Comparison of ENCODE assay signal across 1 cellular context in the genomic region with DNA sequence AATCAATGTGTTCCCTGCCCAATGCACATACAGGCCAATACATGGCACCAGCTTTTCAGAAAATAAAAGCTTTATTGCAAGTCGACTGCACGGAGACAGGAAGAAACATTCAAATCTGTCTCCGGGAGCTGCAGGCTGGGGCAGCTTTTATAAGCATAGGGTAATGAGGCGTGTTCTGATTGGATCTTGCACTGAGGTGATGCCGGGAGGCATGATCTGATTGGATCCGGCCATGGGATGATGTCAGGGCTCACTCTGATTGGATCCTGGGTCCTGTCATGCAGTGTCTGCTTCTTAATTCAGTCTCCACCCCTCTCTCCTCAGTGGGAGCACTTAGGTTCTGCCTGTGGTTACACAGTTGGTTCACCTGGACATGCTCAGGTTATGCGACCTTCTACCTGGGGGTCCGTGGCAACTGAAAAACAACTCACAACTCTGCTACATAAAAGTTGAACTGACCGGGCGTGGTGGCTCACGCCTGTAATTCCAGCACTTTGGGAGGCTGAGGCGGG.
TF ChIP-seq lines count a peak whose summit lies in the region.

No MANE protein-coding gene starts in this region.

TF ChIP-seq in GM12878, 131 proteins besides CTCF, POLR2A, EP300 and RAD21 (continues in another document):
- 0 out of 2 replicates have a peak, but pooled peaks have one; percentile 36 for TF ChIP-seq POLR2AphosphoS5 (IDR thresholded peaks at IDR 0.05; ENCODE audit: low read length)
- TF ChIP-seq, protein P1, sequence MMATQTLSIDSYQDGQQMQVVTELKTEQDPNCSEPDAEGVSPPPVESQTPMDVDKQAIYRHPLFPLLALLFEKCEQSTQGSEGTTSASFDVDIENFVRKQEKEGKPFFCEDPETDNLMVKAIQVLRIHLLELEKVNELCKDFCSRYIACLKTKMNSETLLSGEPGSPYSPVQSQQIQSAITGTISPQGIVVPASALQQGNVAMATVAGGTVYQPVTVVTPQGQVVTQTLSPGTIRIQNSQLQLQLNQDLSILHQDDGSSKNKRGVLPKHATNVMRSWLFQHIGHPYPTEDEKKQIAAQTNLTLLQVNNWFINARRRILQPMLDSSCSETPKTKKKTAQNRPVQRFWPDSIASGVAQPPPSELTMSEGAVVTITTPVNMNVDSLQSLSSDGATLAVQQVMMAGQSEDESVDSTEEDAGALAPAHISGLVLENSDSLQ (IDR thresholded peaks at IDR 0.05) = peak; percentile 41; the same call in 1 of the 2 replicates
- no peak for TF ChIP-seq NFYA (IDR thresholded peaks at IDR 0.05; ENCODE audit: borderline replicate concordance, low read depth, low read length)
- TF ChIP-seq SP1 (IDR thresholded peaks at IDR 0.05; ENCODE audit: low read depth, low read length) = peak; percentile 48
- no peak for TF ChIP-seq ZNF24 (IDR thresholded peaks at IDR 0.05)
- no peak for TF ChIP-seq SUZ12 (IDR thresholded peaks at IDR 0.05; ENCODE audit: unreplicated experiment)
- no peak for TF ChIP-seq FOXK2 (IDR thresholded peaks at IDR 0.05)
- TF ChIP-seq, protein P2, sequence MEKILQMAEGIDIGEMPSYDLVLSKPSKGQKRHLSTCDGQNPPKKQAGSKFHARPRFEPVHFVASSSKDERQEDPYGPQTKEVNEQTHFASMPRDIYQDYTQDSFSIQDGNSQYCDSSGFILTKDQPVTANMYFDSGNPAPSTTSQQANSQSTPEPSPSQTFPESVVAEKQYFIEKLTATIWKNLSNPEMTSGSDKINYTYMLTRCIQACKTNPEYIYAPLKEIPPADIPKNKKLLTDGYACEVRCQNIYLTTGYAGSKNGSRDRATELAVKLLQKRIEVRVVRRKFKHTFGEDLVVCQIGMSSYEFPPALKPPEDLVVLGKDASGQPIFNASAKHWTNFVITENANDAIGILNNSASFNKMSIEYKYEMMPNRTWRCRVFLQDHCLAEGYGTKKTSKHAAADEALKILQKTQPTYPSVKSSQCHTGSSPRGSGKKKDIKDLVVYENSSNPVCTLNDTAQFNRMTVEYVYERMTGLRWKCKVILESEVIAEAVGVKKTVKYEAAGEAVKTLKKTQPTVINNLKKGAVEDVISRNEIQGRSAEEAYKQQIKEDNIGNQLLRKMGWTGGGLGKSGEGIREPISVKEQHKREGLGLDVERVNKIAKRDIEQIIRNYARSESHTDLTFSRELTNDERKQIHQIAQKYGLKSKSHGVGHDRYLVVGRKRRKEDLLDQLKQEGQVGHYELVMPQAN (conservative IDR thresholded peaks at IDR 0.05) = no peak
- no peak for TF ChIP-seq TCF7 (IDR thresholded peaks at IDR 0.05; ENCODE audit: borderline replicate concordance)
- no peak for TF ChIP-seq IKZF1 (conservative IDR thresholded peaks at IDR 0.05)
- TF ChIP-seq, protein P3, sequence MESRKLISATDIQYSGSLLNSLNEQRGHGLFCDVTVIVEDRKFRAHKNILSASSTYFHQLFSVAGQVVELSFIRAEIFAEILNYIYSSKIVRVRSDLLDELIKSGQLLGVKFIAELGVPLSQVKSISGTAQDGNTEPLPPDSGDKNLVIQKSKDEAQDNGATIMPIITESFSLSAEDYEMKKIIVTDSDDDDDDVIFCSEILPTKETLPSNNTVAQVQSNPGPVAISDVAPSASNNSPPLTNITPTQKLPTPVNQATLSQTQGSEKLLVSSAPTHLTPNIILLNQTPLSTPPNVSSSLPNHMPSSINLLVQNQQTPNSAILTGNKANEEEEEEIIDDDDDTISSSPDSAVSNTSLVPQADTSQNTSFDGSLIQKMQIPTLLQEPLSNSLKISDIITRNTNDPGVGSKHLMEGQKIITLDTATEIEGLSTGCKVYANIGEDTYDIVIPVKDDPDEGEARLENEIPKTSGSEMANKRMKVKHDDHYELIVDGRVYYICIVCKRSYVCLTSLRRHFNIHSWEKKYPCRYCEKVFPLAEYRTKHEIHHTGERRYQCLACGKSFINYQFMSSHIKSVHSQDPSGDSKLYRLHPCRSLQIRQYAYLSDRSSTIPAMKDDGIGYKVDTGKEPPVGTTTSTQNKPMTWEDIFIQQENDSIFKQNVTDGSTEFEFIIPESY (IDR thresholded peaks at IDR 0.05) = no peak
- TF ChIP-seq ZNF207 (IDR thresholded peaks at IDR 0.05; ENCODE audit: borderline replicate concordance) = no peak
- TF ChIP-seq KLF5 (IDR thresholded peaks at IDR 0.05; ENCODE audit: partially characterized antibody) = no peak
- no peak for TF ChIP-seq POLR2AphosphoS2 (IDR thresholded peaks at IDR 0.05; ENCODE audit: low read depth, low read length)
- TF ChIP-seq MEF2B (IDR thresholded peaks at IDR 0.05; ENCODE audit: partially characterized antibody, poor library complexity, severe bottlenecking) = no peak
- no peak for TF ChIP-seq SIX5 (IDR thresholded peaks at IDR 0.05; ENCODE audit: low read depth, low read length, severe bottlenecking)
- peak; percentile 23; the same call in 1 of the 2 replicates for TF ChIP-seq SREBF2 (IDR thresholded peaks at IDR 0.05; ENCODE audit: low read length)
- TF ChIP-seq CBX3 (IDR thresholded peaks at IDR 0.05; ENCODE audit: borderline replicate concordance, low read depth) = no peak
- no peak for TF ChIP-seq SMAD1 (IDR thresholded peaks at IDR 0.05; ENCODE audit: low read depth, partially characterized antibody)
- no peak for TF ChIP-seq ATF2 (IDR thresholded peaks at IDR 0.05; ENCODE audit: low read length)
- no peak for TF ChIP-seq HCFC1 (IDR thresholded peaks at IDR 0.05; ENCODE audit: low read length)
- no peak for TF ChIP-seq CBFB (IDR thresholded peaks at IDR 0.05; ENCODE audit: low read depth)
- TF ChIP-seq PAX5 (IDR thresholded peaks at IDR 0.05; ENCODE audit: borderline replicate concordance, low read depth, low read length) = no peak
- TF ChIP-seq RUNX3 (IDR thresholded peaks at IDR 0.05; ENCODE audit: low read length) = peak; percentile 34; the same call in 1 of the 2 replicates
- TF ChIP-seq, protein P4, sequence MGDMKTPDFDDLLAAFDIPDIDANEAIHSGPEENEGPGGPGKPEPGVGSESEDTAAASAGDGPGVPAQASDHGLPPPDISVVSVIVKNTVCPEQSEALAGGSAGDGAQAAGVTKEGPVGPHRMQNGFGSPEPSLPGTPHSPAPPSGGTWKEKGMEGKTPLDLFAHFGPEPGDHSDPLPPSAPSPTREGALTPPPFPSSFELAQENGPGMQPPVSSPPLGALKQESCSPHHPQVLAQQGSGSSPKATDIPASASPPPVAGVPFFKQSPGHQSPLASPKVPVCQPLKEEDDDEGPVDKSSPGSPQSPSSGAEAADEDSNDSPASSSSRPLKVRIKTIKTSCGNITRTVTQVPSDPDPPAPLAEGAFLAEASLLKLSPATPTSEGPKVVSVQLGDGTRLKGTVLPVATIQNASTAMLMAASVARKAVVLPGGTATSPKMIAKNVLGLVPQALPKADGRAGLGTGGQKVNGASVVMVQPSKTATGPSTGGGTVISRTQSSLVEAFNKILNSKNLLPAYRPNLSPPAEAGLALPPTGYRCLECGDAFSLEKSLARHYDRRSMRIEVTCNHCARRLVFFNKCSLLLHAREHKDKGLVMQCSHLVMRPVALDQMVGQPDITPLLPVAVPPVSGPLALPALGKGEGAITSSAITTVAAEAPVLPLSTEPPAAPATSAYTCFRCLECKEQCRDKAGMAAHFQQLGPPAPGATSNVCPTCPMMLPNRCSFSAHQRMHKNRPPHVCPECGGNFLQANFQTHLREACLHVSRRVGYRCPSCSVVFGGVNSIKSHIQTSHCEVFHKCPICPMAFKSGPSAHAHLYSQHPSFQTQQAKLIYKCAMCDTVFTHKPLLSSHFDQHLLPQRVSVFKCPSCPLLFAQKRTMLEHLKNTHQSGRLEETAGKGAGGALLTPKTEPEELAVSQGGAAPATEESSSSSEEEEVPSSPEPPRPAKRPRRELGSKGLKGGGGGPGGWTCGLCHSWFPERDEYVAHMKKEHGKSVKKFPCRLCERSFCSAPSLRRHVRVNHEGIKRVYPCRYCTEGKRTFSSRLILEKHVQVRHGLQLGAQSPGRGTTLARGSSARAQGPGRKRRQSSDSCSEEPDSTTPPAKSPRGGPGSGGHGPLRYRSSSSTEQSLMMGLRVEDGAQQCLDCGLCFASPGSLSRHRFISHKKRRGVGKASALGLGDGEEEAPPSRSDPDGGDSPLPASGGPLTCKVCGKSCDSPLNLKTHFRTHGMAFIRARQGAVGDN (IDR thresholded peaks at IDR 0.05) = no peak
- no peak for TF ChIP-seq STAT3 (IDR thresholded peaks at IDR 0.05; ENCODE audit: low read depth, low read length)
- TF ChIP-seq, protein P5, sequence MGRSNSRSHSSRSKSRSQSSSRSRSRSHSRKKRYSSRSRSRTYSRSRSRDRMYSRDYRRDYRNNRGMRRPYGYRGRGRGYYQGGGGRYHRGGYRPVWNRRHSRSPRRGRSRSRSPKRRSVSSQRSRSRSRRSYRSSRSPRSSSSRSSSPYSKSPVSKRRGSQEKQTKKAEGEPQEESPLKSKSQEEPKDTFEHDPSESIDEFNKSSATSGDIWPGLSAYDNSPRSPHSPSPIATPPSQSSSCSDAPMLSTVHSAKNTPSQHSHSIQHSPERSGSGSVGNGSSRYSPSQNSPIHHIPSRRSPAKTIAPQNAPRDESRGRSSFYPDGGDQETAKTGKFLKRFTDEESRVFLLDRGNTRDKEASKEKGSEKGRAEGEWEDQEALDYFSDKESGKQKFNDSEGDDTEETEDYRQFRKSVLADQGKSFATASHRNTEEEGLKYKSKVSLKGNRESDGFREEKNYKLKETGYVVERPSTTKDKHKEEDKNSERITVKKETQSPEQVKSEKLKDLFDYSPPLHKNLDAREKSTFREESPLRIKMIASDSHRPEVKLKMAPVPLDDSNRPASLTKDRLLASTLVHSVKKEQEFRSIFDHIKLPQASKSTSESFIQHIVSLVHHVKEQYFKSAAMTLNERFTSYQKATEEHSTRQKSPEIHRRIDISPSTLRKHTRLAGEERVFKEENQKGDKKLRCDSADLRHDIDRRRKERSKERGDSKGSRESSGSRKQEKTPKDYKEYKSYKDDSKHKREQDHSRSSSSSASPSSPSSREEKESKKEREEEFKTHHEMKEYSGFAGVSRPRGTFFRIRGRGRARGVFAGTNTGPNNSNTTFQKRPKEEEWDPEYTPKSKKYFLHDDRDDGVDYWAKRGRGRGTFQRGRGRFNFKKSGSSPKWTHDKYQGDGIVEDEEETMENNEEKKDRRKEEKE (IDR thresholded peaks at IDR 0.05) = no peak
- TF ChIP-seq TARDBP (IDR thresholded peaks at IDR 0.05; ENCODE audit: borderline replicate concordance) = no peak
- TF ChIP-seq E4F1 (IDR thresholded peaks at IDR 0.05; ENCODE audit: borderline replicate concordance, partially characterized antibody) = peak; percentile 16
- TF ChIP-seq, protein P6, sequence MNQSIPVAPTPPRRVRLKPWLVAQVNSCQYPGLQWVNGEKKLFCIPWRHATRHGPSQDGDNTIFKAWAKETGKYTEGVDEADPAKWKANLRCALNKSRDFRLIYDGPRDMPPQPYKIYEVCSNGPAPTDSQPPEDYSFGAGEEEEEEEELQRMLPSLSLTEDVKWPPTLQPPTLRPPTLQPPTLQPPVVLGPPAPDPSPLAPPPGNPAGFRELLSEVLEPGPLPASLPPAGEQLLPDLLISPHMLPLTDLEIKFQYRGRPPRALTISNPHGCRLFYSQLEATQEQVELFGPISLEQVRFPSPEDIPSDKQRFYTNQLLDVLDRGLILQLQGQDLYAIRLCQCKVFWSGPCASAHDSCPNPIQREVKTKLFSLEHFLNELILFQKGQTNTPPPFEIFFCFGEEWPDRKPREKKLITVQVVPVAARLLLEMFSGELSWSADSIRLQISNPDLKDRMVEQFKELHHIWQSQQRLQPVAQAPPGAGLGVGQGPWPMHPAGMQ (IDR thresholded peaks at IDR 0.05; ENCODE audit: borderline replicate concordance) = no peak
- no peak for TF ChIP-seq MYC (IDR thresholded peaks at IDR 0.05; ENCODE audit: insufficient read depth, insufficient read length, insufficient replicate concordance, low read length, severe bottlenecking)
- TF ChIP-seq BCL11A (IDR thresholded peaks at IDR 0.05; ENCODE audit: low read depth, low read length) = no peak
- no peak for TF ChIP-seq CEBPB (IDR thresholded peaks at IDR 0.05; ENCODE audit: borderline replicate concordance in 1 of 2, low read depth in 2 of 2, low read length in 2 of 2)
- no peak for TF ChIP-seq FOS (IDR thresholded peaks at IDR 0.05; ENCODE audit: borderline replicate concordance, extremely low read depth, insufficient read length)
- TF ChIP-seq NFXL1 (IDR thresholded peaks at IDR 0.05; ENCODE audit: borderline replicate concordance) = no peak
- TF ChIP-seq, protein P7, sequence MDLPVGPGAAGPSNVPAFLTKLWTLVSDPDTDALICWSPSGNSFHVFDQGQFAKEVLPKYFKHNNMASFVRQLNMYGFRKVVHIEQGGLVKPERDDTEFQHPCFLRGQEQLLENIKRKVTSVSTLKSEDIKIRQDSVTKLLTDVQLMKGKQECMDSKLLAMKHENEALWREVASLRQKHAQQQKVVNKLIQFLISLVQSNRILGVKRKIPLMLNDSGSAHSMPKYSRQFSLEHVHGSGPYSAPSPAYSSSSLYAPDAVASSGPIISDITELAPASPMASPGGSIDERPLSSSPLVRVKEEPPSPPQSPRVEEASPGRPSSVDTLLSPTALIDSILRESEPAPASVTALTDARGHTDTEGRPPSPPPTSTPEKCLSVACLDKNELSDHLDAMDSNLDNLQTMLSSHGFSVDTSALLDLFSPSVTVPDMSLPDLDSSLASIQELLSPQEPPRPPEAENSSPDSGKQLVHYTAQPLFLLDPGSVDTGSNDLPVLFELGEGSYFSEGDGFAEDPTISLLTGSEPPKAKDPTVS (IDR thresholded peaks at IDR 0.05; ENCODE audit: low read depth, low read length) = no peak
- no peak for TF ChIP-seq BMI1 (IDR thresholded peaks at IDR 0.05; ENCODE audit: borderline replicate concordance)
